In genomic region chr2:45812039-45812500, GRCh38 we compare ENCODE assay signal across 11 cellular contexts.
DNase-seq lines count a peak whose midpoint lies in the region; ATAC-seq and TF ChIP-seq lines count a peak whose summit lies in the region.
"Had no signal": no experiment of that assay in that cellular context is flagged by ENCODE, and none has a peak within 500 bp of the region (broad histone marks: within the 10 kb centered on the region; RNA-seq: fewer than 3 reads in every experiment).

No MANE protein-coding gene starts in this region.

- no peaks in the 10 kb centered on the region for H3K36me3 ChIP-seq in breast epithelium
- no peaks in the 10 kb centered on the region for H3K36me3 ChIP-seq in RWPE2 (ENCODE audit: low read depth)
- H3K36me3 ChIP-seq: lower lobe of right lung had no signal

- no peaks in the 10 kb centered on the region for H3K9me3 Mint-ChIP-seq in MCF 10A (ENCODE audit: unreplicated experiment)
- H3K9me3 Mint-ChIP-seq in type B pancreatic cell, result no peaks in the 10 kb centered on the region
- H3K9me3 Mint-ChIP-seq: activated naive CD4-positive, alpha-beta T cell treated with anti-CD3 and anti-CD28 coated beads, Interleukin-2, amount 10 ng/mL, durations not matched to agents 7 days and 5 days had no signal

- H3K4me1 Mint-ChIP-seq in MCF 10A (ENCODE audit: insufficient read depth, unreplicated experiment), result peaks cover 46% of the 10 kb centered on the region
- H3K4me1 Mint-ChIP-seq in type B pancreatic cell (ENCODE audit: unreplicated experiment), result peaks cover 62% of the 10 kb centered on the region
- H3K4me1 Mint-ChIP-seq: activated naive CD4-positive, alpha-beta T cell treated with anti-CD3 and anti-CD28 coated beads, Interleukin-2, amount 10 ng/mL, durations not matched to agents 7 days and 5 days had no signal

- H3K4me3 ChIP-seq in breast epithelium, result no peak overlapping the region
- no peak overlapping the region for H3K4me3 ChIP-seq in RWPE2 (ENCODE audit: severe bottlenecking)
- no peak overlapping the region for H3K4me3 ChIP-seq in foreskin fibroblast (ENCODE audit: low read depth in 1 of 2, low read length in 2 of 2)
- H3K4me3 ChIP-seq: lower lobe of right lung had no signal

- TF ChIP-seq POLR2A in breast epithelium (IDR thresholded peaks at IDR 0.05), result no peak

- intact Hi-C loops in MCF 10A (cut with micrococcal nuclease), result no loop called here
- intact Hi-C loops in breast epithelium (cut with DNase I; ENCODE audit: low total_unique reads), result no loop called here

- H3K27ac ChIP-seq in breast epithelium (peak overlapping the region in 1 of 2 donors; percentile 28), RWPE2 (ENCODE audit: poor library complexity, severe bottlenecking) (peak overlapping the region; percentile 11)

- H3K27me3 ChIP-seq in breast epithelium (no peaks in the 10 kb centered on the region), RWPE2 (ENCODE audit: insufficient read depth, poor library complexity, severe bottlenecking) (no peaks in the 10 kb centered on the region)

- H3K4me3 Mint-ChIP-seq in MCF 10A (ENCODE audit: unreplicated experiment), result no peak overlapping the region
- H3K4me3 Mint-ChIP-seq in type B pancreatic cell, result peak overlapping the region; percentile 6
- H3K4me3 Mint-ChIP-seq: activated naive CD4-positive, alpha-beta T cell treated with anti-CD3 and anti-CD28 coated beads, Interleukin-2, amount 10 ng/mL, durations not matched to agents 7 days and 5 days had no signal

- H3K27me3 Mint-ChIP-seq in MCF 10A (ENCODE audit: insufficient read depth, unreplicated experiment) (no peaks in the 10 kb centered on the region), type B pancreatic cell (peaks cover 47% of the 10 kb centered on the region)

- no peaks in the 10 kb centered on the region for H3K9me3 ChIP-seq in breast epithelium
- H3K9me3 ChIP-seq in RWPE2 (ENCODE audit: severe bottlenecking), result no peaks in the 10 kb centered on the region
- H3K9me3 ChIP-seq: lower lobe of right lung had no signal

- CTCF ChIA-PET in MCF 10A (lab: Yijun Ruan, JAX), result no interaction called here

- no peaks in the 10 kb centered on the region for H3K36me3 Mint-ChIP-seq in MCF 10A (ENCODE audit: insufficient read depth, unreplicated experiment)
- H3K36me3 Mint-ChIP-seq in type B pancreatic cell, result no peaks in the 10 kb centered on the region
- H3K36me3 Mint-ChIP-seq: activated naive CD4-positive, alpha-beta T cell treated with anti-CD3 and anti-CD28 coated beads, Interleukin-2, amount 10 ng/mL, durations not matched to agents 7 days and 5 days had no signal

- H3K27ac Mint-ChIP-seq in MCF 10A (ENCODE audit: low read depth, unreplicated experiment), result peak overlapping the region; percentile 46
- peak overlapping the region; percentile 22 for H3K27ac Mint-ChIP-seq in type B pancreatic cell
- H3K27ac Mint-ChIP-seq: activated naive CD4-positive, alpha-beta T cell treated with anti-CD3 and anti-CD28 coated beads, Interleukin-2, amount 10 ng/mL, durations not matched to agents 7 days and 5 days had no signal

- H3K4me1 ChIP-seq in breast epithelium (peaks cover 0 to 21% of the 10 kb centered on the region in 2 donors), RWPE2 (ENCODE audit: insufficient read depth, poor library complexity, severe bottlenecking) (peaks cover 20% of the 10 kb centered on the region)

- TF ChIP-seq CTCF in MCF 10A (IDR thresholded peaks at IDR 0.05; ENCODE audit: unreplicated experiment) (no peak), breast epithelium (IDR thresholded peaks at IDR 0.05) (no peak), RWPE2 (IDR thresholded peaks at IDR 0.05; ENCODE audit: poor library complexity, severe bottlenecking) (no peak), foreskin fibroblast (IDR thresholded peaks at IDR 0.05; ENCODE audit: low read depth, low read length) (no peak), type B pancreatic cell (conservative IDR thresholded peaks at IDR 0.05) (no peak)

- no TSS peak for BruUV-seq in MCF 10A (replicated peaks; lab: Mats Ljungman, UMichigan)

- DNase-seq in MCF 10A (ENCODE audit: unreplicated experiment), result peak; percentile 75
- DNase-seq in breast epithelium (ENCODE audit: low spot score in 2 of 2), result no peak
- DNase-seq in RWPE2 (ENCODE audit: low spot score), result no peak
- peak; percentile 77 to 88 for DNase-seq in foreskin fibroblast
- DNase-seq in type B pancreatic cell (ENCODE audit: extremely low spot score, unreplicated experiment), result no peak
- no peak for DNase-seq in activated T-cell treated with anti-CD3 and anti-CD28 coated beads for 4 hours
- DNase-seq in cerebellum (ENCODE audit: low spot score), result no peak
- no peak for DNase-seq in NK-92 (lab: John Stamatoyannopoulos, UW; ENCODE audit: unreplicated experiment)
- DNase-seq: activated naive CD4-positive, alpha-beta T cell treated with anti-CD3 and anti-CD28 coated beads, Interleukin-2, amount 10 ng/mL, durations not matched to agents 7 days and 5 days; erythroblast; lower lobe of right lung had no signal

- peak; percentile 85 for ATAC-seq in RWPE2 (ENCODE audit: low read depth)
- ATAC-seq: lower lobe of right lung had no signal

- POLR2A ChIA-PET in MCF 10A (lab: Yijun Ruan, JAX), result interaction anchor here (0.8 to 1.0 kb wide), 3 partner anchors 10 to 162 kb away, joined by 3 to 4 read pairs (median 3); no protein-coding TSS in a partner anchor

Comparison
In these comparisons a context has a peak if more than half of its experiments do, and no peak if none do; other contexts are left out.
1. DNase-seq: peak in MCF 10A (single experiment) and foreskin fibroblast (2 of 2); none in breast epithelium (0 of 2), RWPE2 (single experiment), type B pancreatic cell (single experiment), activated T-cell treated with anti-CD3 and anti-CD28 coated beads for 4 hours (single experiment), cerebellum (single experiment) and NK-92 (single experiment).